Comparison of ENCODE assay signal across 20 cellular contexts in the genomic region with DNA sequence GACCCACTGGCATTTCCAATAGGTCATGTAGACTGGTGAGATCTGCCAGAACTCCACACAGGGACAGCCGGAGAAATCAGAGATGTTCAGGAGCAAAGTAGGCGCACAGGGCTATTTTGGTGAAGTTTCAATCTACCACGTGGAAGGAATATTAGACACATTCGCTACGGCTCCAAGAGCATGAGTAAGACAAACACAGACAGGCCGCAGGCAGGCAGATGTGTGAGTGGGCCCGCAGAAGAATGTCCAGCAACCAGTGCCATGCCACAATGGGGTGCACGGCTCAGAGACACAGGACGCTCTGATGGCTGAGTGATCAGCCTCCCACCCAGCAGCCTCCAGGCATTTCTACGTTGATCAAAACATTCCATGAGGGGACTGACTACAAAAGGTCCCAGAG. TPM values are rescaled to one million over a fixed set of nuclear protein-coding genes. Genes with fewer than 3 reads are reported as not detected.
A peak's percentile ranks its signal among the peaks of the same experiment; 100 is the strongest.
DNase-seq lines count a peak whose midpoint lies in the region; ATAC-seq, FAIRE-seq and TF ChIP-seq lines count a peak whose summit lies in the region.
"Had no signal": no experiment of that assay in that cellular context is flagged by ENCODE, and none has a peak within 500 bp of the region (broad histone marks: within the 10 kb centered on the region; RNA-seq: fewer than 3 reads in every experiment).

No MANE protein-coding gene starts in this region.

- H3K79me2 ChIP-seq in ACC112 (ENCODE audit: control insufficient read depth, insufficient read depth, low read length, unreplicated experiment): peaks cover 94% of the 10 kb centered on the region

- H3K4me1 ChIP-seq in ACC112 (ENCODE audit: control insufficient read depth, insufficient read depth, low read length, unreplicated experiment) (peaks cover 63% of the 10 kb centered on the region), neutrophil (ENCODE audit: control insufficient read depth in 1 of 2, insufficient read depth in 1 of 2, low read depth in 1 of 2, low read length in 1 of 2) (peaks cover 30 to 36% of the 10 kb centered on the region in 2 experiments)
- H3K4me1 ChIP-seq: prostate gland had no signal

- no peak overlapping the region for H2AFZ ChIP-seq in ACC112 (ENCODE audit: low read length, unreplicated experiment)

- DNase-seq in GM12891 (ENCODE audit: insufficient read length, low spot score) (no peak), chondrocyte (ENCODE audit: low spot score) (no peak), WERI-Rb-1 (no peak)
- no peak for DNase-seq in stimulated activated CD4-positive, alpha-beta T cell treated with anti-CD3 and anti-CD28 coated beads, Interleukin-4, amount 100 ng/mL, for 24 hours
- DNase-seq in stimulated activated CD4-positive, alpha-beta T cell treated with anti-CD3 and anti-CD28 coated beads, Interleukin-15, amount 100 ng/mL, for 24 hours: no peak
- DNase-seq: activated gamma-delta T cell treated with Interleukin-2 at 50 U/mL for 16 hours; aorta; NCI-H524 treated with DMSO at 0.1 percent for 48 hours; nephron progenitor cell; stimulated activated naive CD8-positive, alpha-beta T cell treated with anti-CD3 and anti-CD28 coated beads, Interleukin-15, Interleukin-2, amounts not matched to agents 100 U/mL and 50 U/mL, for 24 hours had no signal

- H3K9me3 Mint-ChIP-seq in chondrocyte (ENCODE audit: low read depth): no peaks in the 10 kb centered on the region
- H3K9me3 Mint-ChIP-seq: nephron progenitor cell; T-helper 2 cell treated with Interferon-gamma antibody and Interleukin-4, amounts not matched to agents 5 μg/mL and 100 μg/mL, for 36 hours had no signal

- no peak for ATAC-seq in GM21619 (IDR thresholded peaks at IDR 0.05; ENCODE audit: unreplicated experiment)
- ATAC-seq: K562; stimulated activated naive CD8-positive, alpha-beta T cell treated with anti-CD3 and anti-CD28 coated beads, Interleukin-15, Interleukin-2, amounts not matched to agents 100 U/mL and 50 U/mL, for 24 hours had no signal

- FAIRE-seq in GM12891 (lab: Jason Lieb, UNC): no peak
- FAIRE-seq: H1, K562, keratinocyte had no signal

- H3K9me3 ChIP-seq in neutrophil (no peaks in the 10 kb centered on the region), WERI-Rb-1 (ENCODE audit: severe bottlenecking) (no peaks in the 10 kb centered on the region)
- H3K9me3 ChIP-seq: prostate gland, vagina had no signal

- H3K27ac ChIP-seq in ACC112 (ENCODE audit: low read depth, low read length) (peak overlapping the region; percentile 81), neutrophil (peak overlapping the region; percentile 98), WERI-Rb-1 (no peak overlapping the region)
- H3K27ac ChIP-seq: prostate gland, vagina had no signal

- TF ChIP-seq POLR2A in GM12891 (IDR thresholded peaks at IDR 0.05; ENCODE audit: low read depth, low read length): no peak

- no peak overlapping the region for H3K4me3 Mint-ChIP-seq in chondrocyte (ENCODE audit: unreplicated experiment)
- H3K4me3 Mint-ChIP-seq: nephron progenitor cell; T-helper 2 cell treated with Interferon-gamma antibody and Interleukin-4, amounts not matched to agents 5 μg/mL and 100 μg/mL, for 36 hours had no signal

- no peaks in the 10 kb centered on the region for H3K27me3 Mint-ChIP-seq in chondrocyte (ENCODE audit: low read depth)

- H3K36me3 ChIP-seq in ACC112 (ENCODE audit: insufficient read depth, low read length): peaks cover 21% of the 10 kb centered on the region
- H3K36me3 ChIP-seq in neutrophil: peaks cover 52% of the 10 kb centered on the region
- H3K36me3 ChIP-seq in WERI-Rb-1: peaks cover 26% of the 10 kb centered on the region
- H3K36me3 ChIP-seq: prostate gland had no signal

- H3K36me3 Mint-ChIP-seq in chondrocyte (ENCODE audit: low read depth): peaks cover 17% of the 10 kb centered on the region

- H3K4me3 ChIP-seq in ACC112 (ENCODE audit: low read depth, low read length): no peak overlapping the region
- no peak overlapping the region for H3K4me3 ChIP-seq in neutrophil (ENCODE audit: low read depth in 1 of 2, low read length in 1 of 2)
- H3K4me3 ChIP-seq in WERI-Rb-1 (ENCODE audit: low read depth, low read length): no peak overlapping the region
- H3K4me3 ChIP-seq: K562, prostate gland, vagina had no signal

- peaks cover 66% of the 10 kb centered on the region for H3K4me1 Mint-ChIP-seq in chondrocyte (ENCODE audit: low read depth)

- peak overlapping the region; percentile 7 for H3K27ac Mint-ChIP-seq in chondrocyte (ENCODE audit: unreplicated experiment)
- H3K27ac Mint-ChIP-seq: nephron progenitor cell had no signal

- TF ChIP-seq CTCF in chondrocyte (IDR thresholded peaks at IDR 0.05): no peak
- TF ChIP-seq CTCF in neutrophil (IDR thresholded peaks at IDR 0.05): no peak
- TF ChIP-seq CTCF in WERI-Rb-1 (IDR thresholded peaks at IDR 0.05; ENCODE audit: low read depth, low read length): no peak

- no peaks in the 10 kb centered on the region for H3K27me3 ChIP-seq in ACC112 (ENCODE audit: insufficient read depth, low read length)
- H3K27me3 ChIP-seq in neutrophil: no peaks in the 10 kb centered on the region
- H3K27me3 ChIP-seq in WERI-Rb-1 (ENCODE audit: insufficient read depth, low read depth, severe bottlenecking): no peaks in the 10 kb centered on the region
- H3K27me3 ChIP-seq: vagina had no signal

TF ChIP-seq in GM12891, 5 proteins besides CTCF, POLR2A, EP300 and RAD21:
- TF ChIP-seq PAX5 (IDR thresholded peaks at IDR 0.05; ENCODE audit: insufficient read depth, low read length, severe bottlenecking): no peak
- TF ChIP-seq POLR2AphosphoS5 (IDR thresholded peaks at IDR 0.05; ENCODE audit: low read depth, low read length): peak; percentile 15; the same call in 1 of the 2 replicates

RNA-seq across cellular contexts. Expression of a gene that starts 10.4 kb away (rescaled TPM):
- 50.8 TPM for polyA plus RNA-seq in GM12891 (2012; ENCODE audit: low read depth, missing spikeins)
- 31.7 to 35.0 TPM (median 34.0 TPM) in 3 replicates for total RNA-seq in chondrocyte

RNA-seq across cellular contexts. Expression of a gene that starts 39.9 kb away (rescaled TPM):
- polyA plus RNA-seq in GM12891 (2012; ENCODE audit: low read depth, missing spikeins): 30.3 TPM
- 0.22 to 0.44 TPM (median 0.27 TPM) in 3 replicates for total RNA-seq in chondrocyte
- total RNA-seq: A673 had no signal
- polyA plus RNA-seq: K562, keratinocyte had no signal
